In genomic region chr3:168094877-168095610, GRCh38 we compare ENCODE assay signal across 1 cellular context.
TF ChIP-seq lines count a peak whose summit lies in the region.

No MANE protein-coding gene starts in this region.

TF ChIP-seq in K562, 482 proteins besides CTCF, POLR2A, EP300 and RAD21 (continued from another document and continues in another):
- TF ChIP-seq EWSR1 (IDR thresholded peaks at IDR 0.05; ENCODE audit: borderline replicate concordance, low read depth, partially characterized antibody) (no peak), NRF1 (conservative IDR thresholded peaks at IDR 0.05 in 1 of 2, IDR thresholded peaks at IDR 0.05 in 1 of 2) (peak; percentile 67 to 71), HCFC1 (IDR thresholded peaks at IDR 0.05; ENCODE audit: low read depth, low read length) (no peak), CHD4 (IDR thresholded peaks at IDR 0.05; ENCODE audit: insufficient read depth, insufficient replicate concordance, low read depth, low read length, poor library complexity, severe bottlenecking) (no peak), GABPA (tag; conservative IDR thresholded peaks at IDR 0.05; ENCODE audit: low read depth) (no peak), NCOA4 (IDR thresholded peaks at IDR 0.05; ENCODE audit: partially characterized antibody) (no peak), TFAP4 (CRISPR knock-in tag; IDR thresholded peaks at IDR 0.05; ENCODE audit: borderline replicate concordance) (no peak), MIER1 (IDR thresholded peaks at IDR 0.05; ENCODE audit: low read depth) (no peak), CBFB (CRISPR knock-in tag; IDR thresholded peaks at IDR 0.05) (no peak; the same call in 1 of the 2 replicates), ZNF232 (CRISPR knock-in tag; IDR thresholded peaks at IDR 0.05) (no peak), ZNF224 (CRISPR knock-in tag; IDR thresholded peaks at IDR 0.05) (no peak; the same call in 1 of the 2 replicates), ZNF561 (CRISPR knock-in tag; conservative IDR thresholded peaks at IDR 0.05) (no peak), PML (IDR thresholded peaks at IDR 0.05; ENCODE audit: low read length) (no peak), NR3C1 (CRISPR knock-in tag; IDR thresholded peaks at IDR 0.05) (no peak), ILK (tag; IDR thresholded peaks at IDR 0.05; ENCODE audit: borderline replicate concordance, low read depth) (no peak), TAF15 (IDR thresholded peaks at IDR 0.05; ENCODE audit: low read depth, low read length) (no peak), CBX5 (IDR thresholded peaks at IDR 0.05; ENCODE audit: borderline replicate concordance, low read depth) (0 out of 2 replicates have a peak, but pooled peaks have one; percentile 11), L3MBTL2 (IDR thresholded peaks at IDR 0.05) (peak; percentile 74), POLR2AphosphoS5 (IDR thresholded peaks at IDR 0.05; ENCODE audit: control insufficient read depth, insufficient read depth, low read depth, low read length) (no peak), HEY1 (CRISPR knock-in tag; IDR thresholded peaks at IDR 0.05; ENCODE audit: borderline replicate concordance) (no peak), KAT2B (IDR thresholded peaks at IDR 0.05; ENCODE audit: low read depth, low read length) (no peak), TBL1XR1 (IDR thresholded peaks at IDR 0.05; ENCODE audit: low read length in 2 of 2) (no peak), MYNN (IDR thresholded peaks at IDR 0.05) (0 out of 2 replicates have a peak, but pooled peaks have one; percentile 26), MYNN (CRISPR knock-in tag; IDR thresholded peaks at IDR 0.05) (no peak), ATF1 (CRISPR knock-in tag; IDR thresholded peaks at IDR 0.05) (no peak), ATF1 (tag; IDR thresholded peaks at IDR 0.05) (peak; percentile 57), PHF21A (IDR thresholded peaks at IDR 0.05; ENCODE audit: borderline replicate concordance, low read depth) (no peak), SIN3B (IDR thresholded peaks at IDR 0.05; ENCODE audit: low read depth) (no peak), ZNF347 (CRISPR knock-in tag; IDR thresholded peaks at IDR 0.05; ENCODE audit: low read depth) (no peak), XRCC3 (IDR thresholded peaks at IDR 0.05) (no peak), ZBTB1 (CRISPR knock-in tag; IDR thresholded peaks at IDR 0.05; ENCODE audit: borderline replicate concordance, low read depth) (no peak), ZNF212 (CRISPR knock-in tag; IDR thresholded peaks at IDR 0.05) (no peak), ZBTB12 (CRISPR knock-in tag; IDR thresholded peaks at IDR 0.05) (no peak), SOX6 (IDR thresholded peaks at IDR 0.05) (no peak), RBBP5 (IDR thresholded peaks at IDR 0.05; ENCODE audit: borderline replicate concordance, insufficient read depth, low read length, poor library complexity, severe bottlenecking) (peak; percentile 87), KHSRP (IDR thresholded peaks at IDR 0.05) (no peak), ZNF764 (CRISPR knock-in tag; IDR thresholded peaks at IDR 0.05; ENCODE audit: low read depth) (no peak), ZNF263 (CRISPR knock-in tag; IDR thresholded peaks at IDR 0.05; ENCODE audit: borderline replicate concordance) (0 out of 2 replicates have a peak, but pooled peaks have one; percentile 20), CEBPB (tag; IDR thresholded peaks at IDR 0.05) (no peak), HDAC6 (IDR thresholded peaks at IDR 0.05; ENCODE audit: low read depth, low read length) (no peak), ETV5 (CRISPR knock-in tag; IDR thresholded peaks at IDR 0.05; ENCODE audit: low read depth) (no peak), NFE2L1 (tag; IDR thresholded peaks at IDR 0.05; ENCODE audit: borderline replicate concordance, low read depth) (no peak), IFI16 (CRISPR knock-in tag; IDR thresholded peaks at IDR 0.05) (no peak), FOXM1 (IDR thresholded peaks at IDR 0.05; ENCODE audit: low read depth) (no peak), FOXM1 (CRISPR knock-in tag; IDR thresholded peaks at IDR 0.05; ENCODE audit: low read depth) (no peak), ARID4B (CRISPR knock-in tag; IDR thresholded peaks at IDR 0.05) (peak; percentile 43), ZNF140 (CRISPR knock-in tag; IDR thresholded peaks at IDR 0.05) (no peak), LARP7 (IDR thresholded peaks at IDR 0.05) (no peak), RAD51 (IDR thresholded peaks at IDR 0.05; ENCODE audit: borderline replicate concordance, low read depth) (no peak), USF2 (CRISPR knock-in tag; IDR thresholded peaks at IDR 0.05) (no peak), ZNF507 (tag; conservative IDR thresholded peaks at IDR 0.05) (no peak), SMC3 (conservative IDR thresholded peaks at IDR 0.05; ENCODE audit: insufficient read depth, low read depth, low read length) (no peak), ESRRB (CRISPR knock-in tag; IDR thresholded peaks at IDR 0.05; ENCODE audit: borderline replicate concordance) (no peak), HDAC8 (tag; IDR thresholded peaks at IDR 0.05) (no peak)
- TF ChIP-seq, protein P1, sequence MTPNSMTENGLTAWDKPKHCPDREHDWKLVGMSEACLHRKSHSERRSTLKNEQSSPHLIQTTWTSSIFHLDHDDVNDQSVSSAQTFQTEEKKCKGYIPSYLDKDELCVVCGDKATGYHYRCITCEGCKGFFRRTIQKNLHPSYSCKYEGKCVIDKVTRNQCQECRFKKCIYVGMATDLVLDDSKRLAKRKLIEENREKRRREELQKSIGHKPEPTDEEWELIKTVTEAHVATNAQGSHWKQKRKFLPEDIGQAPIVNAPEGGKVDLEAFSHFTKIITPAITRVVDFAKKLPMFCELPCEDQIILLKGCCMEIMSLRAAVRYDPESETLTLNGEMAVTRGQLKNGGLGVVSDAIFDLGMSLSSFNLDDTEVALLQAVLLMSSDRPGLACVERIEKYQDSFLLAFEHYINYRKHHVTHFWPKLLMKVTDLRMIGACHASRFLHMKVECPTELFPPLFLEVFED (CRISPR knock-in tag; conservative IDR thresholded peaks at IDR 0.05): no peak
- TF ChIP-seq, protein P2, sequence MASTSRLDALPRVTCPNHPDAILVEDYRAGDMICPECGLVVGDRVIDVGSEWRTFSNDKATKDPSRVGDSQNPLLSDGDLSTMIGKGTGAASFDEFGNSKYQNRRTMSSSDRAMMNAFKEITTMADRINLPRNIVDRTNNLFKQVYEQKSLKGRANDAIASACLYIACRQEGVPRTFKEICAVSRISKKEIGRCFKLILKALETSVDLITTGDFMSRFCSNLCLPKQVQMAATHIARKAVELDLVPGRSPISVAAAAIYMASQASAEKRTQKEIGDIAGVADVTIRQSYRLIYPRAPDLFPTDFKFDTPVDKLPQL (IDR thresholded peaks at IDR 0.05; ENCODE audit: extremely low read depth, insufficient read length): no peak
- TF ChIP-seq, protein P3, sequence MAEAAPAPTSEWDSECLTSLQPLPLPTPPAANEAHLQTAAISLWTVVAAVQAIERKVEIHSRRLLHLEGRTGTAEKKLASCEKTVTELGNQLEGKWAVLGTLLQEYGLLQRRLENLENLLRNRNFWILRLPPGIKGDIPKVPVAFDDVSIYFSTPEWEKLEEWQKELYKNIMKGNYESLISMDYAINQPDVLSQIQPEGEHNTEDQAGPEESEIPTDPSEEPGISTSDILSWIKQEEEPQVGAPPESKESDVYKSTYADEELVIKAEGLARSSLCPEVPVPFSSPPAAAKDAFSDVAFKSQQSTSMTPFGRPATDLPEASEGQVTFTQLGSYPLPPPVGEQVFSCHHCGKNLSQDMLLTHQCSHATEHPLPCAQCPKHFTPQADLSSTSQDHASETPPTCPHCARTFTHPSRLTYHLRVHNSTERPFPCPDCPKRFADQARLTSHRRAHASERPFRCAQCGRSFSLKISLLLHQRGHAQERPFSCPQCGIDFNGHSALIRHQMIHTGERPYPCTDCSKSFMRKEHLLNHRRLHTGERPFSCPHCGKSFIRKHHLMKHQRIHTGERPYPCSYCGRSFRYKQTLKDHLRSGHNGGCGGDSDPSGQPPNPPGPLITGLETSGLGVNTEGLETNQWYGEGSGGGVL (CRISPR knock-in tag; IDR thresholded peaks at IDR 0.05): no peak
- TF ChIP-seq, protein P4, sequence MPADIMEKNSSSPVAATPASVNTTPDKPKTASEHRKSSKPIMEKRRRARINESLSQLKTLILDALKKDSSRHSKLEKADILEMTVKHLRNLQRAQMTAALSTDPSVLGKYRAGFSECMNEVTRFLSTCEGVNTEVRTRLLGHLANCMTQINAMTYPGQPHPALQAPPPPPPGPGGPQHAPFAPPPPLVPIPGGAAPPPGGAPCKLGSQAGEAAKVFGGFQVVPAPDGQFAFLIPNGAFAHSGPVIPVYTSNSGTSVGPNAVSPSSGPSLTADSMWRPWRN (IDR thresholded peaks at IDR 0.05; ENCODE audit: low read depth): no peak
- TF ChIP-seq, protein P5, sequence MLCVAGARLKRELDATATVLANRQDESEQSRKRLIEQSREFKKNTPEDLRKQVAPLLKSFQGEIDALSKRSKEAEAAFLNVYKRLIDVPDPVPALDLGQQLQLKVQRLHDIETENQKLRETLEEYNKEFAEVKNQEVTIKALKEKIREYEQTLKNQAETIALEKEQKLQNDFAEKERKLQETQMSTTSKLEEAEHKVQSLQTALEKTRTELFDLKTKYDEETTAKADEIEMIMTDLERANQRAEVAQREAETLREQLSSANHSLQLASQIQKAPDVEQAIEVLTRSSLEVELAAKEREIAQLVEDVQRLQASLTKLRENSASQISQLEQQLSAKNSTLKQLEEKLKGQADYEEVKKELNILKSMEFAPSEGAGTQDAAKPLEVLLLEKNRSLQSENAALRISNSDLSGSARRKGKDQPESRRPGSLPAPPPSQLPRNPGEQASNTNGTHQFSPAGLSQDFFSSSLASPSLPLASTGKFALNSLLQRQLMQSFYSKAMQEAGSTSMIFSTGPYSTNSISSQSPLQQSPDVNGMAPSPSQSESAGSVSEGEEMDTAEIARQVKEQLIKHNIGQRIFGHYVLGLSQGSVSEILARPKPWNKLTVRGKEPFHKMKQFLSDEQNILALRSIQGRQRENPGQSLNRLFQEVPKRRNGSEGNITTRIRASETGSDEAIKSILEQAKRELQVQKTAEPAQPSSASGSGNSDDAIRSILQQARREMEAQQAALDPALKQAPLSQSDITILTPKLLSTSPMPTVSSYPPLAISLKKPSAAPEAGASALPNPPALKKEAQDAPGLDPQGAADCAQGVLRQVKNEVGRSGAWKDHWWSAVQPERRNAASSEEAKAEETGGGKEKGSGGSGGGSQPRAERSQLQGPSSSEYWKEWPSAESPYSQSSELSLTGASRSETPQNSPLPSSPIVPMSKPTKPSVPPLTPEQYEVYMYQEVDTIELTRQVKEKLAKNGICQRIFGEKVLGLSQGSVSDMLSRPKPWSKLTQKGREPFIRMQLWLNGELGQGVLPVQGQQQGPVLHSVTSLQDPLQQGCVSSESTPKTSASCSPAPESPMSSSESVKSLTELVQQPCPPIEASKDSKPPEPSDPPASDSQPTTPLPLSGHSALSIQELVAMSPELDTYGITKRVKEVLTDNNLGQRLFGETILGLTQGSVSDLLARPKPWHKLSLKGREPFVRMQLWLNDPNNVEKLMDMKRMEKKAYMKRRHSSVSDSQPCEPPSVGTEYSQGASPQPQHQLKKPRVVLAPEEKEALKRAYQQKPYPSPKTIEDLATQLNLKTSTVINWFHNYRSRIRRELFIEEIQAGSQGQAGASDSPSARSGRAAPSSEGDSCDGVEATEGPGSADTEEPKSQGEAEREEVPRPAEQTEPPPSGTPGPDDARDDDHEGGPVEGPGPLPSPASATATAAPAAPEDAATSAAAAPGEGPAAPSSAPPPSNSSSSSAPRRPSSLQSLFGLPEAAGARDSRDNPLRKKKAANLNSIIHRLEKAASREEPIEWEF (CRISPR knock-in tag; IDR thresholded peaks at IDR 0.05): no peak
